ENCODE assay signal across 24 cellular contexts in the genomic region with DNA sequence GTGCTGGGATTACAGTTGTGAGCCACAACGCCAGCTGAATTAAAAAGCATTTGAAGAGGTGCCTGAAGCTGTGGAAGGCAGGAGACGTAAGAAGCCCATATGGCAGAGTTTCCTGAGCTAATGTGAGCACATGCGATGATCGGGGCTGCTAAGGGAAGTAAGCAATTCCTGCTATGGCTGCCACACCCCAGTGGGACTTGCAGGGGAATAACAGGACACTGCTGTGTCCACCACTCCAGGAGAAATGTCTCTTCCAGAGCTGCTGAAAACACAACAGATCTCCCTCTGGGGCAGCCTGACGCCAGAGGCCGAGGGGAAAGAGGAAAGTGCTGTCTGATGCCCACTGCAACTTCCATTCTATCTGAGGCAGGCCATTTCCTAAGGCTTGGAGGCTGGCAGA. TPM values are rescaled to one million over a fixed set of nuclear protein-coding genes. Genes with fewer than 3 reads are reported as not detected.
DNase-seq lines count a peak whose midpoint lies in the region; ATAC-seq and TF ChIP-seq lines count a peak whose summit lies in the region.
"Had no signal": no experiment of that assay in that cellular context is flagged by ENCODE, and none has a peak within 500 bp of the region (broad histone marks: within the 10 kb centered on the region; RNA-seq: fewer than 3 reads in every experiment).

No MANE protein-coding gene starts in this region.

- H3K27me3 ChIP-seq in SJCRH30 = no peaks in the 10 kb centered on the region
- H3K27me3 ChIP-seq in adrenal gland = no peaks in the 10 kb centered on the region

- ATAC-seq in HG02970 (IDR thresholded peaks at IDR 0.05; ENCODE audit: low FRiP score, unreplicated experiment) = no peak
- ATAC-seq: GM12878; stimulated activated naive CD8-positive, alpha-beta T cell treated with anti-CD3 and anti-CD28 coated beads, Interleukin-15, Interleukin-2, amounts not matched to agents 100 U/mL and 50 U/mL, for 24 hours; T-cell had no signal

- peaks cover 19% of the 10 kb centered on the region for H3K4me1 Mint-ChIP-seq in nephron
- H3K4me1 Mint-ChIP-seq: activated CD4-positive, alpha-beta T cell treated with anti-CD3 and anti-CD28 coated beads, Interleukin-2, amount 10 ng/mL, durations not matched to agents 24 days and 14 days; CD4-positive, alpha-beta memory T cell; T-cell had no signal

- H3K27ac ChIP-seq in SJCRH30 (peak overlapping the region; percentile 50), adrenal gland (no peak overlapping the region)

- H3K4me1 ChIP-seq in SJCRH30 = peaks cover 21% of the 10 kb centered on the region
- H3K4me1 ChIP-seq in adrenal gland (replicated peaks in 1 of 2) = peaks cover 0 to 8% of the 10 kb centered on the region in 2 donors

- no peaks in the 10 kb centered on the region for H3K36me3 ChIP-seq in SJCRH30
- H3K36me3 ChIP-seq in adrenal gland (replicated peaks in 1 of 2) = no peaks in the 10 kb centered on the region

- no peak for TF ChIP-seq POLR2A in adrenal gland (IDR thresholded peaks at IDR 0.05)

- WGBS in adrenal gland, 4 donors = 76 to 83% (median 76%) methylated on average over 4 to 6 of the region's 6 CpGs

- TF ChIP-seq CTCF in nephron (IDR thresholded peaks at IDR 0.05; ENCODE audit: unreplicated experiment in 3 of 3) (no peak), adrenal gland (IDR thresholded peaks at IDR 0.05) (no peak)

- DNase-seq in ELR (ENCODE audit: low read depth) = peak; percentile 26
- DNase-seq in SJCRH30 = peak; percentile 8 to 24
- DNase-seq in glomerular visceral epithelial cell (ENCODE audit: extremely low spot score) = peak; percentile 26
- DNase-seq in adrenal gland = no peak
- DNase-seq in DMS79 treated with DMSO at 0.1 percent for 48 hours (lab: John Stamatoyannopoulos, UW) = no peak
- DNase-seq in activated CD4-positive, alpha-beta T cell treated with anti-CD3 and anti-CD28 coated beads for 4 hours = no peak
- DNase-seq: activated CD4-positive, alpha-beta T cell treated with anti-CD3 and anti-CD28 coated beads, Interleukin-2, amount 10 ng/mL, durations not matched to agents 24 days and 14 days; CD4-positive, alpha-beta memory T cell; DMS153; NCI-H1048; NCI-H2081; stimulated activated CD4-positive, alpha-beta T cell treated with anti-CD3 and anti-CD28 coated beads, Interleukin-4, amount 100 ng/mL, for 1 hour; stimulated activated naive CD8-positive, alpha-beta T cell treated with anti-CD3 and anti-CD28 coated beads, Interleukin-15, Interleukin-2, amounts not matched to agents 100 U/mL and 50 U/mL, for 24 hours; T-cell had no signal

- no peaks in the 10 kb centered on the region for H3K36me3 Mint-ChIP-seq in nephron (ENCODE audit: low read depth)
- H3K36me3 Mint-ChIP-seq: CD4-positive, alpha-beta memory T cell; T-cell; type B pancreatic cell had no signal

- H3K4me3 Mint-ChIP-seq in nephron = no peak overlapping the region
- H3K4me3 Mint-ChIP-seq: activated CD4-positive, alpha-beta T cell treated with anti-CD3 and anti-CD28 coated beads, Interleukin-2, amount 10 ng/mL, durations not matched to agents 24 days and 14 days; CD4-positive, alpha-beta memory T cell; T-cell; type B pancreatic cell had no signal

- H3K4me3 ChIP-seq in SJCRH30 (no peak overlapping the region), adrenal gland (no peak overlapping the region)
- H3K4me3 ChIP-seq: GM12878, smooth muscle cell had no signal

- H3K9me3 Mint-ChIP-seq in nephron = peaks cover 4% of the 10 kb centered on the region
- H3K9me3 Mint-ChIP-seq: activated T-helper 2 cell treated with anti-CD3 and anti-CD28 coated beads, Interferon-gamma antibody, Interleukin-2, Interleukin-4, amounts not matched to agents 10 μg/mL and 5 μg/mL and 100 μg/mL, durations not matched to agents 14 hours and 24 hours and 36 hours; CD4-positive, alpha-beta memory T cell; T-cell had no signal

- H3K9me3 ChIP-seq in SJCRH30 (replicated peaks) (no peaks in the 10 kb centered on the region), adrenal gland (replicated peaks in 1 of 3) (no peaks in the 10 kb centered on the region)

- peak overlapping the region; percentile 31 to 79 (median 76) for H3K27ac Mint-ChIP-seq in nephron
- H3K27ac Mint-ChIP-seq: activated CD4-positive, alpha-beta T cell treated with anti-CD3 and anti-CD28 coated beads, Interleukin-2, amount 10 ng/mL, durations not matched to agents 24 days and 14 days; activated T-helper 2 cell treated with anti-CD3 and anti-CD28 coated beads, Interferon-gamma antibody, Interleukin-2, Interleukin-4, amounts not matched to agents 10 μg/mL and 5 μg/mL and 100 μg/mL, durations not matched to agents 14 hours and 24 hours and 36 hours; CD4-positive, alpha-beta memory T cell; T-cell; type B pancreatic cell had no signal

- no peaks in the 10 kb centered on the region for H3K27me3 Mint-ChIP-seq in nephron (ENCODE audit: low read depth)
- H3K27me3 Mint-ChIP-seq: activated CD4-positive, alpha-beta T cell treated with anti-CD3 and anti-CD28 coated beads, Interleukin-2, amount 10 ng/mL, durations not matched to agents 24 days and 14 days; CD4-positive, alpha-beta memory T cell; T-cell; type B pancreatic cell had no signal

- intact Hi-C loops in adrenal gland (cut with DNase I) = loop anchor here (10.0 kb wide), 3 partner anchors 206 to 996 kb away; no protein-coding TSS in a partner anchor

RNA-seq across cellular contexts. Expression of gene ANKRD55, which starts 46.2 kb away (rescaled TPM):
- total RNA-seq in SJCRH30 (2014; rRNA removed; shearing (Covaris generic)) = not detected in 2 replicates
- total RNA-seq in adrenal gland = under 1 TPM in 5 of 8 donors, not detected in 3; 0.21 to 0.81 (median 0.36) TPM
- under 1 TPM in 2 of 3 donors, not detected in 1; 0.03 to 0.31 TPM for polyA plus RNA-seq in adrenal gland
- total RNA-seq: bronchial epithelial cell, GM12878, NCI-H460, progenitor cell of endocrine pancreas had no signal
- polyA plus RNA-seq: keratinocyte had no signal

Comparison
In these comparisons a context has a peak if more than half of its experiments do, and no peak if none do; other contexts are left out.
1. DNase-seq: peak in ELR (single experiment), SJCRH30 (2 of 2) and glomerular visceral epithelial cell (single experiment); none in adrenal gland (0 of 7), DMS79 treated with DMSO at 0.1 percent for 48 hours (single experiment) and activated CD4-positive, alpha-beta T cell treated with anti-CD3 and anti-CD28 coated beads for 4 hours (0 of 2).